In genomic region chr1:155049651-155050559, GRCh38 we compare ENCODE assay signal across 8 cellular contexts. TPM values are rescaled to one million over a fixed set of nuclear protein-coding genes. Genes with fewer than 3 reads are reported as not detected.
DNase-seq lines count a peak whose midpoint lies in the region; ATAC-seq and TF ChIP-seq lines count a peak whose summit lies in the region.

No MANE protein-coding gene starts in this region.

- H3K27me3 Mint-ChIP-seq in type B pancreatic cell, result no peaks in the 10 kb centered on the region

- DNase-seq in BJ (ENCODE audit: low read depth) (no peak), HS-27A (ENCODE audit: low read depth) (peak; percentile 34), adrenal gland (no peak), type B pancreatic cell (ENCODE audit: extremely low spot score, unreplicated experiment) (no peak), MV-4-11 (lab: John Stamatoyannopoulos, UW) (no peak), SK-N-DZ (ENCODE audit: low spot score) (no peak)

- H3K9ac ChIP-seq in liver (ENCODE audit: low read depth in 1 of 2, low read length in 2 of 2), result peak overlapping the region; percentile 6 to 35

- 19 to 25% (median 20%) methylated on average over 9 to 10 of the region's 10 CpGs for WGBS in adrenal gland, 4 donors
- 18% methylated on average over 10 of the region's 10 CpGs for WGBS in liver

- TF ChIP-seq CTCF in BJ (IDR thresholded peaks at IDR 0.05; ENCODE audit: insufficient read depth, low read depth, low read length), result no peak
- TF ChIP-seq CTCF in adrenal gland (IDR thresholded peaks at IDR 0.05), result no peak
- no peak for TF ChIP-seq CTCF in liver (IDR thresholded peaks at IDR 0.05; ENCODE audit: low read depth, low read length, missing input control)
- no peak for TF ChIP-seq CTCF in type B pancreatic cell (conservative IDR thresholded peaks at IDR 0.05)

- H3K9me3 Mint-ChIP-seq in type B pancreatic cell, result no peaks in the 10 kb centered on the region

- peak overlapping the region; percentile 68; the same call in 1 of the 2 replicates for H3K4me3 ChIP-seq in BJ (ENCODE audit: low read depth, low read length)
- H3K4me3 ChIP-seq in adrenal gland, result peak overlapping the region in 1 of 4 donors; percentile 82
- H3K4me3 ChIP-seq in liver (ENCODE audit: low read depth in 1 of 3, low read length in 3 of 3), result peak overlapping the region in 2 of 3 donors; percentile 4 to 75

- no peak for TF ChIP-seq RAD21 in liver (IDR thresholded peaks at IDR 0.05)

- intact Hi-C loops in adrenal gland (cut with DNase I), result loop anchor here in 1 of 2 donors (5.0 kb wide), 1 partner anchor 32 kb away; no protein-coding TSS in a partner anchor

- H3K4me1 ChIP-seq in adrenal gland (replicated peaks in 1 of 2) (peaks cover 12 to 31% of the 10 kb centered on the region in 2 donors), liver (ENCODE audit: control insufficient read depth in 4 of 4, insufficient read depth in 4 of 4, low read length in 3 of 4) (peaks cover 9 to 57% (median 32%) of the 10 kb centered on the region in 4 donors)

- H3K9me3 ChIP-seq in adrenal gland (replicated peaks in 1 of 3) (no peaks in the 10 kb centered on the region), liver (ENCODE audit: control insufficient read depth in 4 of 4, low read length in 3 of 4) (no peaks in the 10 kb centered on the region)

- H3K27ac Mint-ChIP-seq in type B pancreatic cell, result peak overlapping the region; percentile 91

- H3K36me3 Mint-ChIP-seq in type B pancreatic cell, result no peaks in the 10 kb centered on the region

- peak overlapping the region; percentile 79 to 99 (median 88) for H3K27ac ChIP-seq in adrenal gland
- H3K27ac ChIP-seq in liver (ENCODE audit: low read depth in 1 of 2, low read length in 2 of 2), result peak overlapping the region; percentile 70 to 91

- no peak for ATAC-seq in GM21447 (IDR thresholded peaks at IDR 0.05; ENCODE audit: unreplicated experiment)

- no peak for TF ChIP-seq POLR2A in adrenal gland (IDR thresholded peaks at IDR 0.05)

- CTCF ChIA-PET in BJ (lab: Yijun Ruan, JAX), result interaction anchor here (0.6 to 10.2 kb wide), 16 partner anchors 8 to 106 kb away, joined by 3 to 86 read pairs (median 5); partner anchors contain the start of genes DCST1, DCST2, LENEP and SHC1

- peak overlapping the region; percentile 93 for H3K4me3 Mint-ChIP-seq in type B pancreatic cell

- H3K27me3 ChIP-seq in BJ (ENCODE audit: control insufficient read depth, insufficient read depth, low read length) (no peaks in the 10 kb centered on the region), adrenal gland (no peaks in the 10 kb centered on the region), liver (ENCODE audit: control insufficient read depth in 4 of 4, insufficient read depth in 4 of 4, low read length in 3 of 4) (no peaks in the 10 kb centered on the region)

- POLR2A ChIA-PET in BJ (lab: Charles Lee), result interaction anchor here (0.6 kb wide), 1 partner anchor 206 kb away, joined by 3 read pairs; no protein-coding TSS in a partner anchor

- peaks cover 26% of the 10 kb centered on the region for H3K4me1 Mint-ChIP-seq in type B pancreatic cell (ENCODE audit: unreplicated experiment)

- no peaks in the 10 kb centered on the region; the same call in none of the 2 replicates for H3K36me3 ChIP-seq in BJ (ENCODE audit: control insufficient read depth, insufficient read depth, low read length)
- H3K36me3 ChIP-seq in adrenal gland (replicated peaks in 1 of 2), result peaks cover 0 to 8% of the 10 kb centered on the region in 2 donors
- no peaks in the 10 kb centered on the region for H3K36me3 ChIP-seq in liver (ENCODE audit: control insufficient read depth in 4 of 4, insufficient read depth in 3 of 4, low read depth in 1 of 4, low read length in 3 of 4)

TF ChIP-seq in liver, 16 proteins besides CTCF, POLR2A, EP300 and RAD21:
- TF ChIP-seq MAX (IDR thresholded peaks at IDR 0.05) (no peak), TAF1 (conservative IDR thresholded peaks at IDR 0.05) (no peak)

RNA-seq across cellular contexts. Expression of gene ADAM15, which starts 1.2 kb away (rescaled TPM):
- polyA plus RNA-seq in BJ (2011; rRNA removed), result 55.1 and 88.8 TPM in 2 replicates
- polyA minus RNA-seq in BJ (2011; rRNA and poly(A)+ RNA removed), result 51.8 and 148 TPM in 2 replicates
- total RNA-seq in adrenal gland, result 10 to 100 TPM; 41.9 to 84.2 (median 59.3) TPM
- polyA plus RNA-seq in adrenal gland, result 100 to 1,000 TPM in 2 of 3 donors, 10 to 100 TPM in 1; 16.1 to 269 (median 240) TPM
- 10 to 100 TPM; 10.8 to 26.8 TPM for total RNA-seq in liver
- polyA plus RNA-seq in liver, result 10 to 100 TPM; 16.0 to 19.0 TPM
- total RNA-seq in type B pancreatic cell (ENCODE audit: low replicate concordance), result 61.9 and 69.0 TPM in 2 replicates
- 55.4 and 55.5 TPM in 2 replicates for polyA plus RNA-seq in SK-N-DZ (2014; cell fraction: cytosol; rRNA removed)
- 227 and 243 TPM in 2 replicates for polyA plus RNA-seq in SK-N-DZ (2014; cell fraction: nucleus; rRNA removed)

RNA-seq across cellular contexts. Expression of gene EFNA4, which starts 13.6 kb away (rescaled TPM):
- 6.6 and 12.4 TPM in 2 replicates for polyA plus RNA-seq in BJ (2011; rRNA removed)
- polyA minus RNA-seq in BJ (2011; rRNA and poly(A)+ RNA removed), result 3.9 and 4.4 TPM in 2 replicates
- total RNA-seq in adrenal gland, result 10 to 100 TPM in 4 of 8 donors, 1 to 10 TPM in 4; 3.5 to 25.7 (median 11.2) TPM
- 10 to 100 TPM; 10.0 to 23.5 (median 12.1) TPM for polyA plus RNA-seq in adrenal gland
- 1 to 10 TPM; 1.8 to 2.9 TPM for total RNA-seq in liver
- 1 to 10 TPM; 3.6 to 4.7 TPM for polyA plus RNA-seq in liver
- 21.2 and 22.1 TPM in 2 replicates for total RNA-seq in type B pancreatic cell (ENCODE audit: low replicate concordance)
- 12.7 and 13.3 TPM in 2 replicates for polyA plus RNA-seq in SK-N-DZ (2014; cell fraction: cytosol; rRNA removed)
- 9.2 and 10.1 TPM in 2 replicates for polyA plus RNA-seq in SK-N-DZ (2014; cell fraction: nucleus; rRNA removed)

RNA-seq across cellular contexts. Expression of gene DCST1, which starts 16.3 kb away (rescaled TPM):
- polyA plus RNA-seq in BJ (2011; rRNA removed) (not detected in 2 replicates), adrenal gland (not detected), liver (not detected)
- polyA minus RNA-seq in BJ (2011; rRNA and poly(A)+ RNA removed), result not detected in 2 replicates
- total RNA-seq in adrenal gland (not detected), liver (not detected), type B pancreatic cell (ENCODE audit: low replicate concordance) (not detected in 2 replicates)
- polyA plus RNA-seq in SK-N-DZ (2014; cell fraction: cytosol; rRNA removed), result 0.05 TPM in 1 of 2 replicates, not detected in the other
- not detected in 2 replicates for polyA plus RNA-seq in SK-N-DZ (2014; cell fraction: nucleus; rRNA removed)

RNA-seq across cellular contexts. Expression of gene DCST2, which starts 16.3 kb away (rescaled TPM):
- polyA plus RNA-seq in BJ (2011; rRNA removed) (0.17 and 0.38 TPM in 2 replicates), adrenal gland (10 to 100 TPM in 1 of 3 donors, 1 to 10 TPM in 1, under 1 TPM in 1; 0.24 to 15.2 (median 8.5) TPM), liver (under 1 TPM; 0.27 to 0.53 TPM)
- 0.28 TPM in 1 of 2 replicates, not detected in the other for polyA minus RNA-seq in BJ (2011; rRNA and poly(A)+ RNA removed)
- total RNA-seq in adrenal gland (1 to 10 TPM in 3 of 8 donors, under 1 TPM in 3, not detected in 2; 0.14 to 2.4 (median 1.1) TPM), liver (under 1 TPM in 1 of 2 donors, not detected in 1; 0.25 TPM), type B pancreatic cell (ENCODE audit: low replicate concordance) (1.6 and 2.4 TPM in 2 replicates)
- polyA plus RNA-seq in SK-N-DZ (2014; cell fraction: cytosol; rRNA removed), result 0.28 TPM in 1 of 2 replicates, not detected in the other
- polyA plus RNA-seq in SK-N-DZ (2014; cell fraction: nucleus; rRNA removed), result 0.19 and 2.3 TPM in 2 replicates

RNA-seq across cellular contexts. Expression of gene EFNA3, which starts 28.7 kb away (rescaled TPM):
- polyA plus RNA-seq in BJ (2011; rRNA removed) (1.4 and 1.8 TPM in 2 replicates), adrenal gland (1 to 10 TPM; 2.8 to 4.0 (median 3.7) TPM), liver (1 to 10 TPM; 1.4 to 3.7 TPM)
- 0.47 and 1.2 TPM in 2 replicates for polyA minus RNA-seq in BJ (2011; rRNA and poly(A)+ RNA removed)
- total RNA-seq in adrenal gland (1 to 10 TPM; 1.4 to 6.6 (median 2.7) TPM), liver (under 1 TPM; 0.47 to 0.75 TPM), type B pancreatic cell (ENCODE audit: low replicate concordance) (3.4 and 4.7 TPM in 2 replicates)
- 13.3 and 15.9 TPM in 2 replicates for polyA plus RNA-seq in SK-N-DZ (2014; cell fraction: cytosol; rRNA removed)
- polyA plus RNA-seq in SK-N-DZ (2014; cell fraction: nucleus; rRNA removed), result 10.2 and 10.5 TPM in 2 replicates
